Comparison of ENCODE assay signal across 16 cellular contexts in genomic region chr4:48190839-48191238, GRCh38. TPM values are rescaled to one million over a fixed set of nuclear protein-coding genes. Genes with fewer than 3 reads are reported as not detected.
A peak's percentile ranks its signal among the peaks of the same experiment; 100 is the strongest.
DNase-seq lines count a peak whose midpoint lies in the region; ATAC-seq and TF ChIP-seq lines count a peak whose summit lies in the region.
"Had no signal": no experiment of that assay in that cellular context is flagged by ENCODE, and none has a peak within 500 bp of the region (broad histone marks: within the 10 kb centered on the region; RNA-seq: fewer than 3 reads in every experiment).

No MANE protein-coding gene starts in this region.

- no peak overlapping the region for H3K4me3 ChIP-seq in GM12865 (ENCODE audit: low read depth, low read length)
- H3K4me3 ChIP-seq: esophagus squamous epithelium, heart left ventricle, MG63 had no signal

- POLR2A ChIA-PET in HEK293T (lab: Yijun Ruan, JAX) = no interaction called here

- no peak for TF ChIP-seq CTCF in GM12865 (IDR thresholded peaks at IDR 0.05; ENCODE audit: insufficient read depth, low read depth, low read length, missing control alignments)

- peak; percentile 64 for DNase-seq in GM12865 (ENCODE audit: low read depth)
- DNase-seq in T-helper 9 cell = no peak
- no peak for DNase-seq in Ammon's horn (ENCODE audit: low spot score)
- no peak for DNase-seq in A172 (ENCODE audit: low spot score)
- DNase-seq in HEK293T (ENCODE audit: extremely low spot score) = no peak
- DNase-seq: activated gamma-delta T cell treated with Interleukin-2 at 50 U/mL for 16 hours; COR-L47; cortex of kidney; esophagus squamous epithelium; heart left ventricle; HFFc6; MG63; stimulated activated CD4-positive, alpha-beta T cell treated with anti-CD3 and anti-CD28 coated beads, Interleukin-12 subunit alpha, Interleukin-12 subunit beta, amount 100 ng/mL, for 4 hours had no signal

- CTCF ChIA-PET in HEK293T (lab: Yijun Ruan, JAX) = interaction anchor here (0.5 kb wide), 1 partner anchor 58 kb away, joined by 3 read pairs; no protein-coding TSS in a partner anchor

- ATAC-seq in GM19035 (IDR thresholded peaks at IDR 0.05; ENCODE audit: unreplicated experiment) (peak; percentile 42), HG02678 (IDR thresholded peaks at IDR 0.05; ENCODE audit: unreplicated experiment) (peak; percentile 57), HG03378 (IDR thresholded peaks at IDR 0.05; ENCODE audit: unreplicated experiment) (peak; percentile 53)
- ATAC-seq: heart left ventricle had no signal

TF ChIP-seq in HEK293T, 16 proteins besides CTCF, POLR2A, EP300 and RAD21:
- TF ChIP-seq L3MBTL2 (conservative IDR thresholded peaks at IDR 0.05) (no peak), HDGF (IDR thresholded peaks at IDR 0.05; ENCODE audit: borderline replicate concordance) (no peak), BHLHE40 (IDR thresholded peaks at IDR 0.05; ENCODE audit: borderline replicate concordance) (no peak), ZNF384 (IDR thresholded peaks at IDR 0.05) (no peak), PKNOX1 (IDR thresholded peaks at IDR 0.05) (no peak), ARNT (IDR thresholded peaks at IDR 0.05) (no peak), LEF1 (IDR thresholded peaks at IDR 0.05; ENCODE audit: borderline replicate concordance) (no peak), CTBP1 (IDR thresholded peaks at IDR 0.05; ENCODE audit: borderline replicate concordance) (no peak), SUZ12 (IDR thresholded peaks at IDR 0.05) (no peak), FOXA1 (IDR thresholded peaks at IDR 0.05) (no peak), NFRKB (IDR thresholded peaks at IDR 0.05) (no peak), FOXK2 (IDR thresholded peaks at IDR 0.05) (no peak), ELF4 (IDR thresholded peaks at IDR 0.05) (no peak), TARDBP (IDR thresholded peaks at IDR 0.05) (no peak)

RNA-seq across cellular contexts. Expression of gene TXK, which starts 56.8 kb away (rescaled TPM):
- total RNA-seq in A172 (2014; rRNA removed; shearing (Covaris generic)) = not detected in 2 replicates
- total RNA-seq: HFFc6 had no signal
